7 cellular contexts compared by ENCODE assay signal in the genomic region with DNA sequence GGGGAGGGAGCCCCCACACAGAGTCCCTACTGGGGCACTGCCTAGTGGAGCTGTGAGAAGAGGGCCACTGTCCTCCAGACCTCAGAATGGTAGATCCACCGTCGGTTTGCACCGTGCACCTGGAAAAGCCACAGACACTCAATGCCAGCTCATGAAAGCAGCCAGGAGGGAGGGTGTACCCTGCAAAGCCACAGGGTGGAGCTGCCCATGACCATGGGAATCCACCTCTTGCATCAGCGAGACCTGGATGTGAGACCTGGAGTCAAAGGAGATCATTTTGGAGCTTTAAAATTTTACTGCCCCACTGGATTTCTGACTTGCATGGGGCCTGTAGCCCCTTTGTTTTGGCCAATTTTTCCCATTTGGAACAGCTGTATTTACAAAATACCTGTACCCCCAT.
DNase-seq lines count a peak whose midpoint lies in the region; ATAC-seq, FAIRE-seq and TF ChIP-seq lines count a peak whose summit lies in the region.
"Not testable (repeated sequence)": the region's sequence is repeated elsewhere in the genome, so short reads cannot be mapped to it uniquely, and the experiment has no call there.

No MANE protein-coding gene starts in this region.

- not testable (repeated sequence) for H3K4me3 ChIP-seq in GM23248; Karpas-422 (ENCODE audit: low read length); HepG2 (replicated peaks in 1 of 3; ENCODE audit: insufficient read depth in 1 of 3, low read depth in 2 of 3, low read length in 3 of 3)

- H3K4me1 Mint-ChIP-seq in MCF 10A (ENCODE audit: insufficient read depth, unreplicated experiment); endothelial cell (ENCODE audit: unreplicated experiment): not testable (repeated sequence)

- not testable (repeated sequence) for H3K27ac ChIP-seq in GM23248; Karpas-422 (ENCODE audit: low read length); HepG2 (ENCODE audit: extremely low read length, insufficient read depth, low read length)

- H3K4me2 ChIP-seq in GM23248 (ENCODE audit: unreplicated experiment); Karpas-422 (ENCODE audit: low read depth, low read length, poor library complexity, severe bottlenecking); HepG2 (ENCODE audit: low read depth, low read length): not testable (repeated sequence)

- H3K9ac ChIP-seq in GM23248; Karpas-422 (ENCODE audit: low read length); HepG2 (ENCODE audit: insufficient read depth, low read depth, low read length): not testable (repeated sequence)

- H4K20me1 ChIP-seq in GM23248 (ENCODE audit: insufficient read depth); Karpas-422 (ENCODE audit: insufficient read depth, low read depth, low read length); HepG2 (ENCODE audit: insufficient read depth, low read length): not testable (repeated sequence)

- CTCF ChIA-PET in MCF 10A (lab: Yijun Ruan, JAX), result interaction anchor here (0.7 kb wide), 1 partner anchor 777 kb away, joined by 4 read pairs; no protein-coding TSS in a partner anchor
- CTCF ChIA-PET in HepG2 (lab: Yijun Ruan, JAX; ENCODE audit: low intra/inter-chr PET ratio, low total read pairs), result not testable (repeated sequence)

- H3K9me3 ChIP-seq in GM23248 (ENCODE audit: low read depth); Karpas-422 (ENCODE audit: low read length); HepG2 (ENCODE audit: low read length): not testable (repeated sequence)

- TF ChIP-seq EP300 in HepG2 (IDR thresholded peaks at IDR 0.05; ENCODE audit: low read depth in 2 of 2, low read length in 2 of 2); HepG2 (CRISPR knock-in tag; IDR thresholded peaks at IDR 0.05; ENCODE audit: borderline replicate concordance): not testable (repeated sequence)

- not testable (repeated sequence) for H3K4me1 ChIP-seq in GM23248 (ENCODE audit: insufficient read depth); Karpas-422 (ENCODE audit: low read length); HepG2 (ENCODE audit: insufficient read depth, low read length)

- POLR2A ChIA-PET in MCF 10A (lab: Yijun Ruan, JAX); HepG2 (lab: Yijun Ruan, JAX): not testable (repeated sequence)

- H3K27ac Mint-ChIP-seq in MCF 10A (ENCODE audit: low read depth, unreplicated experiment); endothelial cell (ENCODE audit: unreplicated experiment): not testable (repeated sequence)

- not testable (repeated sequence) for H3K79me2 ChIP-seq in GM23248 (ENCODE audit: insufficient read depth); Karpas-422 (ENCODE audit: low read length); HepG2 (ENCODE audit: insufficient read depth, low read length)

- H3K27me3 ChIP-seq in GM23248 (replicated peaks; ENCODE audit: insufficient read depth); Karpas-422 (ENCODE audit: low read length): not testable (repeated sequence)
- peaks cover 4 to 28% of the 10 kb centered on the region in 2 experiments; a peak in 4 of 5 replicates for H3K27me3 ChIP-seq in HepG2 (ENCODE audit: control insufficient read depth in 1 of 2, insufficient read depth in 2 of 2, low read length in 2 of 2)

- not testable (repeated sequence) for FAIRE-seq in HepG2 (lab: Jason Lieb, UNC)

- H3F3A ChIP-seq in GM23248 (ENCODE audit: insufficient read depth), result not testable (repeated sequence)

- not testable (repeated sequence) for TF ChIP-seq RAD21 in HepG2 (CRISPR knock-in tag; IDR thresholded peaks at IDR 0.05)

- H3K9me2 ChIP-seq in GM23248 (ENCODE audit: insufficient read depth); Karpas-422 (replicated peaks; ENCODE audit: insufficient read depth, low read length): not testable (repeated sequence)

- H3K27me3 Mint-ChIP-seq in MCF 10A (ENCODE audit: insufficient read depth, unreplicated experiment); endothelial cell (ENCODE audit: unreplicated experiment): not testable (repeated sequence)

- H3K36me3 ChIP-seq in GM23248 (ENCODE audit: low read depth); Karpas-422 (ENCODE audit: insufficient read depth, low read length); HepG2 (replicated peaks in 1 of 2; ENCODE audit: control insufficient read depth in 1 of 2, insufficient read depth in 2 of 2, low read length in 2 of 2): not testable (repeated sequence)

- H3K9me3 Mint-ChIP-seq in MCF 10A (ENCODE audit: unreplicated experiment); endothelial cell (ENCODE audit: unreplicated experiment): not testable (repeated sequence)

- not testable (repeated sequence) for ATAC-seq in HepG2

- TF ChIP-seq POLR2A in HepG2 (IDR thresholded peaks at IDR 0.05; ENCODE audit: insufficient read depth in 1 of 2, low read depth in 2 of 2, low read length in 2 of 2), result not testable (repeated sequence)

- peak; percentile 5 for DNase-seq in GM23248
- peak; percentile 52 for DNase-seq in Karpas-422
- DNase-seq in NCI-H748 (lab: John Stamatoyannopoulos, UW; ENCODE audit: unreplicated experiment), result peak; percentile 51
- peak; percentile 10 to 23 for DNase-seq in SW 1271 (lab: John Stamatoyannopoulos, UW)
- peak; percentile 71 for DNase-seq in MCF 10A (ENCODE audit: unreplicated experiment)
- peak; percentile 18 for DNase-seq in endothelial cell (ENCODE audit: low spot score)
- DNase-seq in HepG2 (ENCODE audit: low spot score), result not testable (repeated sequence)

- TF ChIP-seq CTCF in MCF 10A (IDR thresholded peaks at IDR 0.05; ENCODE audit: unreplicated experiment), result peak; percentile 19
- TF ChIP-seq CTCF in endothelial cell (IDR thresholded peaks at IDR 0.05; ENCODE audit: unreplicated experiment); HepG2 (CRISPR knock-in tag; IDR thresholded peaks at IDR 0.05): not testable (repeated sequence)

- 77 to 80% methylated on average over 1 to 4 of the region's 4 CpGs for WGBS in GM23248 (ENCODE audit: low coverage in 1 of 2, low lambda C conversion rate in 2 of 2, missing lambda C conversion rate in 2 of 2), 2 experiments
- 25% methylated on average over 1 of the region's 4 CpGs for WGBS in HepG2 (ENCODE audit: low lambda C conversion rate)

- not testable (repeated sequence) for H3K4me3 Mint-ChIP-seq in MCF 10A (ENCODE audit: unreplicated experiment); endothelial cell (ENCODE audit: unreplicated experiment)

- intact Hi-C loops in MCF 10A (cut with micrococcal nuclease), result loop anchor here (1.0 to 10.0 kb wide), 2 partner anchors 81 to 674 kb away; no protein-coding TSS in a partner anchor
- intact Hi-C loops in HepG2 (cut with micrococcal nuclease; ENCODE audit: unreplicated experiment), result not testable (repeated sequence)

- not testable (repeated sequence) for BruUV-seq in MCF 10A (replicated peaks; lab: Mats Ljungman, UMichigan); HepG2 (replicated peaks; lab: Mats Ljungman, UMichigan)

- in situ Hi-C loops in GM23248 (cut with MboI); HepG2 (cut with HindIII; ENCODE audit: extremely low pct_ligation_motif_present, low pct_unique_long_range_greater_than_20kb): not testable (repeated sequence)

- H3K36me3 Mint-ChIP-seq in MCF 10A (ENCODE audit: insufficient read depth, unreplicated experiment); endothelial cell (ENCODE audit: low read depth, unreplicated experiment): not testable (repeated sequence)

- H2AFZ ChIP-seq in GM23248; Karpas-422 (ENCODE audit: low read length); HepG2 (ENCODE audit: low read length): not testable (repeated sequence)

TF ChIP-seq in HepG2, 621 proteins besides CTCF, POLR2A, EP300 and RAD21:
- TF ChIP-seq STAG1 (CRISPR knock-in tag; IDR thresholded peaks at IDR 0.05) (0 out of 2 replicates have a peak, but pooled peaks have one; percentile 5), ATF4 (CRISPR knock-in tag; IDR thresholded peaks at IDR 0.05) (0 out of 4 replicates have a peak, but pooled peaks of 1 of the 2 experiments have one; percentile 39)
TF ChIP-seq in HepG2: peak in this region for 2; not testable (repeated sequence) for 619.
